In genomic region chr3:156682963-156683362, GRCh38 we compare ENCODE assay signal across 25 cellular contexts. TPM values are rescaled to one million over a fixed set of nuclear protein-coding genes. Genes with fewer than 3 reads are reported as not detected.
A peak's percentile ranks its signal among the peaks of the same experiment; 100 is the strongest.
DNase-seq lines count a peak whose midpoint lies in the region; ATAC-seq and TF ChIP-seq lines count a peak whose summit lies in the region.
"Had no signal": no experiment of that assay in that cellular context is flagged by ENCODE, and none has a peak within 500 bp of the region (broad histone marks: within the 10 kb centered on the region; RNA-seq: fewer than 3 reads in every experiment).

No MANE protein-coding gene starts in this region.

- H3K27me3 Mint-ChIP-seq in natural killer cell treated with Interleukin-12 subunit alpha and Interleukin-12 subunit beta and Interleukin-15 and Interleukin-18, amount 100 ng/mL, for 72 hours, result no peaks in the 10 kb centered on the region
- H3K27me3 Mint-ChIP-seq: activated CD4-positive, alpha-beta T cell treated with anti-CD3 and anti-CD28 coated beads, Interleukin-2, amount 10 ng/mL, durations not matched to agents 24 days and 14 days; effector memory CD8-positive, alpha-beta T cell had no signal

- H3K4me2 ChIP-seq in IMR-90 (ENCODE audit: low read depth, low read length) (peak overlapping the region; percentile 36; the same call in 1 of the 2 replicates), PC-9 (peak overlapping the region; percentile 53; the same call in 1 of the 2 replicates), fibroblast of lung (ENCODE audit: extremely low read depth, insufficient read depth, low read length) (peak overlapping the region; percentile 44)
- H3K4me2 ChIP-seq: BLaER1, SK-N-SH had no signal

- H4K8ac ChIP-seq in IMR-90 (ENCODE audit: low read depth in 2 of 2, low read length in 2 of 2), result no peak overlapping the region

- H3K23ac ChIP-seq in IMR-90 (ENCODE audit: low read depth, low read length), result no peak overlapping the region

- no peaks in the 10 kb centered on the region for H3K9me2 ChIP-seq in PC-9 (ENCODE audit: insufficient read depth)
- H3K9me2 ChIP-seq: SK-N-SH had no signal

- dilution Hi-C loops in IMR-90 (cut with HindIII; ENCODE audit: low sequenced_read_pairs, unreplicated experiment), result no loop called here

- no peak for TF ChIP-seq POLR2A in IMR-90 (IDR thresholded peaks at IDR 0.05; ENCODE audit: low read depth, low read length)

- H2BK120ac ChIP-seq in IMR-90 (ENCODE audit: low read depth, low read length), result no peak overlapping the region

- H3K4me3 Mint-ChIP-seq in natural killer cell treated with Interleukin-12 subunit alpha and Interleukin-12 subunit beta and Interleukin-15 and Interleukin-18, amount 100 ng/mL, for 72 hours, result no peak overlapping the region

- no peak overlapping the region for H3K18ac ChIP-seq in IMR-90 (ENCODE audit: low read depth, low read length)

- intact Hi-C loops in A673 (cut with micrococcal nuclease; ENCODE audit: unreplicated experiment), result loop anchor here (5.0 kb wide), 1 partner anchor 454 kb away; no protein-coding TSS in a partner anchor
- intact Hi-C loops in IMR-90 (cut with micrococcal nuclease), result no loop called here
- intact Hi-C loops in PC-9 (cut with micrococcal nuclease; ENCODE audit: unreplicated experiment), result no loop called here

- H3K14ac ChIP-seq in IMR-90 (replicated peaks; ENCODE audit: low read depth, low read length), result no peak overlapping the region

- H3K27ac Mint-ChIP-seq in natural killer cell treated with Interleukin-12 subunit alpha and Interleukin-12 subunit beta and Interleukin-15 and Interleukin-18, amount 100 ng/mL, for 72 hours, result no peak overlapping the region
- H3K27ac Mint-ChIP-seq: activated CD4-positive, alpha-beta T cell treated with anti-CD3 and anti-CD28 coated beads, Interleukin-2, amount 10 ng/mL, durations not matched to agents 24 days and 14 days; effector memory CD8-positive, alpha-beta T cell had no signal

- H4K91ac ChIP-seq in IMR-90 (ENCODE audit: insufficient read depth, low read depth, low read length), result no peak overlapping the region

- H4K5ac ChIP-seq in IMR-90 (ENCODE audit: low read depth, low read length), result no peak overlapping the region

- H3K79me2 ChIP-seq in PC-9 (ENCODE audit: low read depth) (peaks cover 100% of the 10 kb centered on the region), fibroblast of lung (ENCODE audit: control insufficient read depth, insufficient read depth, low read length) (peaks cover 99% of the 10 kb centered on the region)

- CTCF ChIA-PET in A673 (lab: Charles Lee) (no interaction called here), IMR-90 (lab: Yijun Ruan, JAX) (no interaction called here), PC-9 (lab: Charles Lee) (no interaction called here)

- no peak overlapping the region for H2AK9ac ChIP-seq in IMR-90 (replicated peaks; ENCODE audit: low read depth, low read length, poor library complexity)

- H3K79me1 ChIP-seq in IMR-90 (ENCODE audit: low read depth in 1 of 2, low read length in 2 of 2), result peaks cover 3 to 40% of the 10 kb centered on the region in 2 experiments; a peak in 2 of 4 replicates

- ATAC-seq in IMR-90 (ENCODE audit: low read depth), result no peak
- ATAC-seq in natural killer cell treated with Interleukin-12 subunit alpha and Interleukin-12 subunit beta and Interleukin-15 and Interleukin-18, amount 100 ng/mL, for 72 hours, result no peak
- ATAC-seq: effector memory CD8-positive, alpha-beta T cell; HepG2; lower lobe of right lung had no signal

- no peak overlapping the region for H2BK5ac ChIP-seq in IMR-90 (ENCODE audit: low read depth, low read length, poor library complexity, severe bottlenecking)

- H3K4ac ChIP-seq in IMR-90 (ENCODE audit: low read depth, low read length), result no peak overlapping the region

- H3K9me1 ChIP-seq in IMR-90 (ENCODE audit: insufficient read depth, low read length), result peaks cover 14% of the 10 kb centered on the region

- in situ Hi-C loops in IMR-90 (cut with MboI; ENCODE audit: low sequenced_read_pairs), result no loop called here

- H4K20me1 ChIP-seq in IMR-90 (ENCODE audit: insufficient read depth, low read length) (peaks cover 77% of the 10 kb centered on the region), PC-9 (ENCODE audit: insufficient read depth) (peaks cover 82% of the 10 kb centered on the region), fibroblast of lung (ENCODE audit: control insufficient read depth, extremely low read depth, insufficient read depth, low read length) (no peaks in the 10 kb centered on the region)

- H3K4me3 ChIP-seq in A673 (ENCODE audit: low read depth, low read length, poor library complexity, severe bottlenecking) (peak overlapping the region; percentile 89), IMR-90 (ENCODE audit: insufficient read depth, low read depth, low read length) (no peak overlapping the region), PC-9 (no peak overlapping the region; the same call in 1 of the 2 replicates), fibroblast of lung (replicated peaks in 1 of 4; ENCODE audit: control extremely low read depth in 1 of 4, insufficient read depth in 1 of 4, low read depth in 3 of 4, low read length in 4 of 4) (no peak overlapping the region), foreskin fibroblast (ENCODE audit: low read depth in 1 of 2, low read length in 2 of 2) (no peak overlapping the region)
- H3K4me3 ChIP-seq: BLaER1, HAP-1, lower lobe of right lung had no signal

- POLR2A ChIA-PET in A673 (lab: Charles Lee; ENCODE audit: low non-redundant PET), result no interaction called here
- POLR2A ChIA-PET in IMR-90 (lab: Charles Lee; ENCODE audit: unreplicated experiment), result interaction anchor here (0.7 kb wide), 1 partner anchor 296 kb away, joined by 3 read pairs; no protein-coding TSS in a partner anchor
- POLR2A ChIA-PET in PC-9 (lab: Charles Lee; ENCODE audit: unreplicated experiment), result interaction anchor here (0.6 kb wide), 2 partner anchors 38 to 83 kb away, joined by 3 to 5 read pairs; no protein-coding TSS in a partner anchor

- DNase-seq in A673 (ENCODE audit: low spot score) (no peak), IMR-90 (no peak), PC-9 (no peak), fibroblast of lung (ENCODE audit: low read depth in 2 of 2) (no peak), foreskin fibroblast (no peak), HT-29 (ENCODE audit: low spot score) (no peak), globus pallidus (ENCODE audit: low spot score) (no peak)
- no peak for DNase-seq in natural killer cell treated with Interleukin-12 subunit alpha and Interleukin-12 subunit beta and Interleukin-15 and Interleukin-18, amount 100 ng/mL, for 72 hours (ENCODE audit: low spot score)
- DNase-seq: ACHN; activated CD4-positive, alpha-beta T cell treated with anti-CD3 and anti-CD28 coated beads, Interleukin-2, amount 10 ng/mL, durations not matched to agents 24 days and 14 days; activated naive CD4-positive, alpha-beta T cell treated with Interleukin-2 at 50 U/mL for 16 hours; activated T-cell treated with anti-CD3 and anti-CD28 coated beads, Interleukin-2, amount 50 U/mL, for 48 hours; effector memory CD8-positive, alpha-beta T cell; lower lobe of right lung; NCI-H1694; NCI-H2171; SK-N-SH; small intestine; stimulated activated CD4-positive, alpha-beta T cell treated with anti-CD3 and anti-CD28 coated beads, Interleukin-2, amount 100 ng/mL, for 24 hours had no signal

- H3K27ac ChIP-seq in A673 (ENCODE audit: low read depth, low read length, poor library complexity, severe bottlenecking), result no peak overlapping the region
- no peak overlapping the region for H3K27ac ChIP-seq in IMR-90 (ENCODE audit: insufficient read depth, low read length)
- H3K27ac ChIP-seq in PC-9, result no peak overlapping the region
- peak overlapping the region; percentile 26 for H3K27ac ChIP-seq in fibroblast of lung (ENCODE audit: insufficient read depth, low read length)
- H3K27ac ChIP-seq: BLaER1, coronary artery, HL-60, lower lobe of right lung, RWPE1 had no signal

- H3K4me1 ChIP-seq in A673 (ENCODE audit: insufficient read depth, low read length, poor library complexity, severe bottlenecking), result peaks cover 95% of the 10 kb centered on the region
- H3K4me1 ChIP-seq in IMR-90 (ENCODE audit: control insufficient read depth, insufficient read depth, low read length), result peaks cover 21% of the 10 kb centered on the region
- peaks cover 90% of the 10 kb centered on the region for H3K4me1 ChIP-seq in PC-9 (replicated peaks; ENCODE audit: insufficient read depth)
- H3K4me1 ChIP-seq in fibroblast of lung (ENCODE audit: control insufficient read depth, extremely low read depth, insufficient read depth, low read length), result peaks cover 20% of the 10 kb centered on the region

- H3K9me3 ChIP-seq in A673 (ENCODE audit: low read depth, low read length, poor library complexity, severe bottlenecking), result no peaks in the 10 kb centered on the region
- H3K9me3 ChIP-seq in IMR-90 (ENCODE audit: control insufficient read depth, insufficient read depth, low read length), result no peaks in the 10 kb centered on the region
- H3K9me3 ChIP-seq in PC-9 (ENCODE audit: insufficient read depth, low read depth), result no peaks in the 10 kb centered on the region
- H3K9me3 ChIP-seq in fibroblast of lung (ENCODE audit: control insufficient read depth, insufficient read depth, low read depth, low read length), result no peaks in the 10 kb centered on the region
- H3K9me3 ChIP-seq: BLaER1, HAP-1, lower lobe of right lung, SK-N-SH had no signal

- H3K9ac ChIP-seq in IMR-90 (ENCODE audit: low read depth, low read length) (no peak overlapping the region), fibroblast of lung (ENCODE audit: insufficient read depth, low read length) (no peak overlapping the region)
- H3K9ac ChIP-seq: BLaER1, SK-N-SH had no signal

- H3K56ac ChIP-seq in IMR-90 (ENCODE audit: extremely low read depth, insufficient read depth, low read length), result no peak overlapping the region

- no peak overlapping the region for H2AK5ac ChIP-seq in IMR-90 (ENCODE audit: low read depth, low read length)

- H2AFZ ChIP-seq in IMR-90 (replicated peaks; ENCODE audit: low read length, poor library complexity), result no peak overlapping the region
- no peak overlapping the region for H2AFZ ChIP-seq in PC-9
- H2AFZ ChIP-seq in fibroblast of lung (ENCODE audit: low read length), result no peak overlapping the region

- no peak overlapping the region for H2BK15ac ChIP-seq in IMR-90 (ENCODE audit: low read depth, low read length)

- peaks cover 23% of the 10 kb centered on the region for H3K36me3 Mint-ChIP-seq in natural killer cell treated with Interleukin-12 subunit alpha and Interleukin-12 subunit beta and Interleukin-15 and Interleukin-18, amount 100 ng/mL, for 72 hours

- peaks cover 90% of the 10 kb centered on the region for H3K36me3 ChIP-seq in A673 (ENCODE audit: insufficient read depth, low read length, poor library complexity, severe bottlenecking)
- peaks cover 15% of the 10 kb centered on the region for H3K36me3 ChIP-seq in IMR-90 (ENCODE audit: control insufficient read depth, insufficient read depth, low read length)
- peaks cover 73% of the 10 kb centered on the region for H3K36me3 ChIP-seq in PC-9 (ENCODE audit: low read depth)
- peaks cover 5% of the 10 kb centered on the region for H3K36me3 ChIP-seq in fibroblast of lung (ENCODE audit: control insufficient read depth, insufficient read depth, low read length)

- H3K27me3 ChIP-seq in A673 (replicated peaks; ENCODE audit: insufficient read depth, low read depth, low read length, poor library complexity) (no peaks in the 10 kb centered on the region), IMR-90 (ENCODE audit: control insufficient read depth, insufficient read depth, low read length) (no peaks in the 10 kb centered on the region), PC-9 (ENCODE audit: insufficient read depth, low read depth) (no peaks in the 10 kb centered on the region), fibroblast of lung (ENCODE audit: control insufficient read depth, insufficient read depth, low read length) (no peaks in the 10 kb centered on the region)
- H3K27me3 ChIP-seq: BLaER1 had no signal

- no peak for TF ChIP-seq RAD21 in IMR-90 (IDR thresholded peaks at IDR 0.05; ENCODE audit: low read length)

- peaks cover 57 to 71% of the 10 kb centered on the region in 2 donors for H3K4me1 Mint-ChIP-seq in natural killer cell treated with Interleukin-12 subunit alpha and Interleukin-12 subunit beta and Interleukin-15 and Interleukin-18, amount 100 ng/mL, for 72 hours (ENCODE audit: low read depth in 2 of 2)

- TF ChIP-seq CTCF in A673 (conservative IDR thresholded peaks at IDR 0.05; ENCODE audit: low read depth, low read length) (no peak), IMR-90 (conservative IDR thresholded peaks at IDR 0.05; ENCODE audit: low read depth, low read length) (no peak), PC-9 (conservative IDR thresholded peaks at IDR 0.05) (no peak), fibroblast of lung (conservative IDR thresholded peaks at IDR 0.05 in 1 of 2, IDR thresholded peaks at IDR 0.05 in 1 of 2; ENCODE audit: low read depth in 1 of 2, low read length in 2 of 2) (no peak), foreskin fibroblast (IDR thresholded peaks at IDR 0.05; ENCODE audit: low read depth, low read length) (no peak)

- BruUV-seq in A673 (replicated peaks; lab: Mats Ljungman, UMichigan), result no TSS peak
- BruUV-seq in IMR-90 (replicated peaks; lab: Mats Ljungman, UMichigan), result no TSS peak
- BruUV-seq in PC-9 (replicated peaks; lab: Mats Ljungman, UMichigan), result no TSS peak

- no peak overlapping the region for H2BK20ac ChIP-seq in IMR-90 (ENCODE audit: low read depth, low read length)

- H3F3A ChIP-seq in PC-9 (ENCODE audit: insufficient read depth, low read depth), result peaks cover 25% of the 10 kb centered on the region

- no peaks in the 10 kb centered on the region for H3K9me3 Mint-ChIP-seq in natural killer cell treated with Interleukin-12 subunit alpha and Interleukin-12 subunit beta and Interleukin-15 and Interleukin-18, amount 100 ng/mL, for 72 hours
- H3K9me3 Mint-ChIP-seq: activated CD4-positive, alpha-beta T cell treated with anti-CD3 and anti-CD28 coated beads, Interleukin-2, amount 10 ng/mL, durations not matched to agents 24 days and 14 days; effector memory CD8-positive, alpha-beta T cell had no signal

RNA-seq across cellular contexts. Expression of gene TIPARP, which starts 8.6 kb away (rescaled TPM):
- total RNA-seq in A673 (2021) (116 TPM in 2 replicates), IMR-90 (2012; rRNA removed) (70.8 and 76.4 TPM in 2 replicates), PC-9 (2021) (30.3 and 35.0 TPM in 2 replicates), fibroblast of lung (15.9 and 22.1 TPM in 2 replicates)
- polyA plus RNA-seq in IMR-90 (2012; rRNA removed) (11.5 and 12.6 TPM in 2 replicates), fibroblast of lung (8.6 and 11.8 TPM in 2 replicates)
- polyA plus RNA-seq in IMR-90 (2012; cell fraction: cytosol; rRNA removed), result 3.2 and 3.7 TPM in 2 replicates
- polyA plus RNA-seq in IMR-90 (2012; cell fraction: nucleus; rRNA removed; ENCODE audit: low replicate concordance), result 3.3 and 39.5 TPM in 2 replicates
- polyA plus RNA-seq in fibroblast of lung (2012), result 7.7 and 10.8 TPM in 2 replicates
- polyA minus RNA-seq in fibroblast of lung (ENCODE audit: low replicate concordance), result 5.3 and 9.9 TPM in 2 replicates
- total RNA-seq in natural killer cell treated with Interleukin-12 subunit alpha and Interleukin-12 subunit beta and Interleukin-15 and Interleukin-18, amount 100 ng/mL, for 72 hours, result 10 to 100 TPM; 35.9 to 38.0 TPM
- 66.6 and 70.7 TPM in 2 replicates for total RNA-seq in HT-29 (2014; rRNA removed; shearing (Covaris generic))
